In genomic region chr15:66939016-66939415, GRCh38 we compare ENCODE assay signal across 14 cellular contexts.
"Had no signal": no experiment of that assay in that cellular context is flagged by ENCODE, and none has a peak within 500 bp of the region (broad histone marks: within the 10 kb centered on the region; RNA-seq: fewer than 3 reads in every experiment).

No MANE protein-coding gene starts in this region.

- ATAC-seq: naive thymus-derived CD8-positive, alpha-beta T cell; right cardiac atrium; stimulated activated effector memory CD8-positive, alpha-beta T cell treated with anti-CD3 and anti-CD28 coated beads, Interleukin-12 subunit alpha, Interleukin-12 subunit beta, amount 100 ng/mL, for 72 hours; stimulated activated naive CD8-positive, alpha-beta T cell treated with anti-CD3 and anti-CD28 coated beads, Interleukin-15, Interleukin-2, amounts not matched to agents 100 U/mL and 50 U/mL, for 24 hours had no signal

- H3K4me1 ChIP-seq: colonic mucosa had no signal

- DNase-seq: colonic mucosa; dermis blood vessel endothelial cell; foreskin melanocyte; mammary epithelial cell; mucosa of descending colon; naive thymus-derived CD8-positive, alpha-beta T cell; right cardiac atrium; stimulated activated CD4-positive, alpha-beta T cell treated with anti-CD3 and anti-CD28 coated beads, Interleukin-4, amount 100 ng/mL, for 1 hour; stimulated activated CD8-positive, alpha-beta memory T cell treated with anti-CD3 and anti-CD28 coated beads, Interleukin-4, amount 100 ng/mL, for 48 hours; stimulated activated naive CD8-positive, alpha-beta T cell treated with anti-CD3 and anti-CD28 coated beads, Interleukin-15, Interleukin-2, amounts not matched to agents 100 U/mL and 50 U/mL, for 24 hours; thyroid gland had no signal

- H3K9me3 ChIP-seq: colonic mucosa, mucosa of descending colon, suprapubic skin, thyroid gland had no signal

- H3K27ac ChIP-seq: colonic mucosa, hepatocyte, suprapubic skin, thyroid gland had no signal

- H3K36me3 ChIP-seq: colonic mucosa, suprapubic skin, thyroid gland had no signal

- H3K4me3 ChIP-seq: colonic mucosa, hepatocyte, mucosa of descending colon, suprapubic skin, thyroid gland had no signal

- H3K27me3 ChIP-seq: colonic mucosa, hepatocyte, suprapubic skin, thyroid gland had no signal
